In genomic region chr1:48677306-48678287, GRCh38 we compare ENCODE assay signal across 8 cellular contexts.
A peak's percentile ranks its signal among the peaks of the same experiment; 100 is the strongest.
DNase-seq lines count a peak whose midpoint lies in the region; ATAC-seq, FAIRE-seq and TF ChIP-seq lines count a peak whose summit lies in the region.

No MANE protein-coding gene starts in this region.

- peak; percentile 49 to 60 (median 58) for TF ChIP-seq CTCF in pancreas (IDR thresholded peaks at IDR 0.05)

- H3K36me3 ChIP-seq in pancreas = no peaks in the 10 kb centered on the region

- H3K27me3 ChIP-seq in pancreas = no peaks in the 10 kb centered on the region

- WGBS in pancreas, 2 donors = 40 to 42% methylated on average over 21 to 22 of the region's 22 CpGs

- H3K9me3 ChIP-seq in pancreas = no peaks in the 10 kb centered on the region

- intact Hi-C loops in pancreas (cut with DNase I) = loop anchor here in 1 of 3 donors (5.0 kb wide), 1 partner anchor 140 kb away; no protein-coding TSS in a partner anchor

- ATAC-seq in GM18520 (IDR thresholded peaks at IDR 0.05; ENCODE audit: unreplicated experiment) (peak; percentile 38), HG03175 (IDR thresholded peaks at IDR 0.05; ENCODE audit: unreplicated experiment) (peak; percentile 54), pancreas (peak; percentile 81 to 94 (median 86))

- H3K4me1 ChIP-seq in pancreas = peaks cover 0 to 4% (median 0%) of the 10 kb centered on the region in 3 donors

- H3K4me3 ChIP-seq in pancreas = no peak overlapping the region

- no peak for FAIRE-seq in pancreas (lab: Jason Lieb, UNC)

- peak; percentile 85 for DNase-seq in Ammon's horn (ENCODE audit: low spot score)
- DNase-seq in NCI-H446 treated with DMSO at 0.1 percent for 48 hours (lab: John Stamatoyannopoulos, UW) = peak; percentile 37
- peak; percentile 23 for DNase-seq in activated T-cell treated with anti-CD3 and anti-CD28 coated beads for 24 hours (ENCODE audit: low read depth)
- peak; percentile 35 for DNase-seq in foreskin melanocyte
- DNase-seq in pancreas = peak; percentile 56 to 88 (median 76)
- no peak for DNase-seq in 8988T

- no peak overlapping the region for H3K27ac ChIP-seq in pancreas
